ENCODE assay signal across 15 cellular contexts in the genomic region with DNA sequence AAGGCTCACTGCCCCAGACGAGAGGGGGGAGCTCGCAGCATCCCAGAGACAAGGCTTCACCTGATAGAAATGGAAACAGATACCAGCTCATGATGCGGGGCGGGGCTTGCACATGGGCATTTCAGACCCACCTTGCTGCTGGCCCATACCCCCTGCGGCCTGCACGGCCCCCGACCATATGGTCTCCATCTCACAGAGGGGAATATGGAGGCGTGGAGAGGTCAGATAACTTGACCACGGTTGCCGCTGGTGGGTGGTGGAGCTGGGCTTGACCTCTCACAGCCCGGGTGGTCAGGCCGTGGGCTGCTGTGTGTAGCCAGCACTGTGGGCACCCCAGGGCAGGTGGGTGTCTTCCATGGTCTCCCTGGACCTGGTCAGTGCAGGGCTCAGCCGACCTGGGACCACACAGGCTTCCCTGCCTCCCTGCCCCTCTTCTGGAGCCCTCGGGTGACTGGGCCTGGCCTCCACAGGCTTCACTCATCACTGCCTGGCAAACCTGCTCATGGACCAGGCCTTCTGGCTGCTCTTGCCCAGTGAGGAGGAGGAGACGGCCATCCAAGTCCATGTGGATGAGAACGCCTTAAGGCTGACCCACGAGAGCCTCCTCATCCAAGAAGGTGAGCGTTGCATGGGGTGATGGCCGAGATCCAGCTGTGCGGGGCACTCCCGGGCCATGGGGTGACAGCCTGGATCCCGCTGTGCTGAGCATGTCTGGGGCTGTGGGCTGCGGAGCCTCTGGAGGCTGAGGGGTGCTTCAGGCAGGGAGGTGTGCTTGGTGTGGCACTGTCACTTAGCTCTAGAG. TPM values are rescaled to one million over a fixed set of nuclear protein-coding genes. Genes with fewer than 3 reads are reported as not detected.
"Had no signal": no experiment of that assay in that cellular context is flagged by ENCODE, and none has a peak within 500 bp of the region (broad histone marks: within the 10 kb centered on the region; RNA-seq: fewer than 3 reads in every experiment).

No MANE protein-coding gene starts in this region.

- H3K9me3 Mint-ChIP-seq: endodermal cell; naive B cell; nephron progenitor cell; stimulated activated memory B cell treated with anti-CD40 and anti-IgM and Interleukin-4, amounts not matched to agents 10 μg/mL and 1 μg/mL and 100 μg/mL, for 72 hours; stimulated activated naive CD8-positive, alpha-beta T cell treated with anti-CD3 and anti-CD28 coated beads, Interleukin-15, Interleukin-2, amounts not matched to agents 100 ng/mL and 50 ng/mL, for 24 hours had no signal

- ATAC-seq: stimulated activated memory B cell treated with anti-CD40 and anti-IgM and Interleukin-4, amounts not matched to agents 10 μg/mL and 1 μg/mL and 100 μg/mL, for 72 hours had no signal

- H3K4me3 Mint-ChIP-seq: endodermal cell; naive B cell; stimulated activated memory B cell treated with anti-CD40 and anti-IgM and Interleukin-4, amounts not matched to agents 10 μg/mL and 1 μg/mL and 100 μg/mL, for 72 hours; stimulated activated naive CD8-positive, alpha-beta T cell treated with anti-CD3 and anti-CD28 coated beads, Interleukin-15, Interleukin-2, amounts not matched to agents 100 ng/mL and 50 ng/mL, for 24 hours had no signal

- H3K27ac ChIP-seq: colonic mucosa, heart left ventricle, ovary, right atrium auricular region, tibial artery, upper lobe of left lung had no signal

- H3K4me1 ChIP-seq: colonic mucosa had no signal

- H3K36me3 ChIP-seq: colonic mucosa, ovary had no signal

- H3K27me3 Mint-ChIP-seq: naive B cell; stimulated activated memory B cell treated with anti-CD40 and anti-IgM and Interleukin-4, amounts not matched to agents 10 μg/mL and 1 μg/mL and 100 μg/mL, for 72 hours; stimulated activated naive CD8-positive, alpha-beta T cell treated with anti-CD3 and anti-CD28 coated beads, Interleukin-15, Interleukin-2, amounts not matched to agents 100 ng/mL and 50 ng/mL, for 24 hours had no signal

- H3K27ac Mint-ChIP-seq: endodermal cell; stimulated activated memory B cell treated with anti-CD40 and anti-IgM and Interleukin-4, amounts not matched to agents 10 μg/mL and 1 μg/mL and 100 μg/mL, for 72 hours; stimulated activated naive CD8-positive, alpha-beta T cell treated with anti-CD3 and anti-CD28 coated beads, Interleukin-15, Interleukin-2, amounts not matched to agents 100 ng/mL and 50 ng/mL, for 24 hours had no signal

- DNase-seq: colonic mucosa; endodermal cell; foreskin melanocyte; hippocampal formation; naive B cell; stimulated activated CD4-positive, alpha-beta T cell treated with anti-CD3 and anti-CD28 coated beads, Interleukin-4, amount 100 ng/mL, for 24 hours had no signal

- H3K4me3 ChIP-seq: colonic mucosa, heart left ventricle, ovary, right atrium auricular region, smooth muscle cell, tibial artery, upper lobe of left lung had no signal

- H3K9me3 ChIP-seq: colonic mucosa, ovary, right atrium auricular region, tibial artery, upper lobe of left lung had no signal

- H3K27me3 ChIP-seq: colonic mucosa, heart left ventricle, ovary, right atrium auricular region, upper lobe of left lung had no signal

RNA-seq across cellular contexts. Expression of a gene that starts 57.2 kb away (rescaled TPM):
- total RNA-seq: smooth muscle cell had no signal
